ENCODE assay signal across 25 cellular contexts in the genomic region with DNA sequence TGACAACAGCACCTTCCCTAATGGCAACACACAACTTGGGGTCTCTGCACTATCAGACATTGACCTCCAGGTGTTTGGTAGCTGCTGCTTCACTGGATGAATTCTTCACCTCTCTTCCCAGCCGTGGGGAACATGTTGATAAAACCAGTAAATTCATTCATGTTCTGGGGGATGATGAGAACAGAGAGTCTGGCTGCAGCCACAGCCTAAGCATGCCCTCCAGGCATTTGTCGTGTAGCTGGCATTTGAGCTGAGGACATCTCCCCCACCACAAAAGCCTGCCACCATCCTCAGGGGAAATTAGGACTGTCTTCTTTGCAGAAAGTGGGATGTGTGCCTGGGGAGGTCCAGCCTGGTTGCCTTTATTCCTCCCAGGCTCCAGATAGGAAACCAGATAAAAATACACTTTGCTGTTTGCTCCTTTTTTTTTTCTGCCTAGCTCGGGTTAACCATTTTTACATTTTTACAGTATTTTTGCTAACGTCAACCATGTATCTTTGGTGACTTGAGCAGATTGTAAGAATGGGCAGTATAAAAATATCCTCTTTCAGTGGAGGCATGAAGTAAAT.
"Had no signal": no experiment of that assay in that cellular context is flagged by ENCODE, and none has a peak within 500 bp of the region (broad histone marks: within the 10 kb centered on the region; RNA-seq: fewer than 3 reads in every experiment).

No MANE protein-coding gene starts in this region.

- H3K27me3 ChIP-seq: colonic mucosa, ovary, right lobe of liver had no signal

- H3K27ac ChIP-seq: colonic mucosa, ovary, psoas muscle, right lobe of liver, stomach had no signal

- H3K9me3 ChIP-seq: colonic mucosa, mucosa of descending colon, ovary, psoas muscle, right lobe of liver, stomach had no signal

- H3K4me3 Mint-ChIP-seq: activated CD4-positive, alpha-beta T cell treated with anti-CD3 and anti-CD28 coated beads for 36 hours; activated naive CD8-positive, alpha-beta T cell treated with anti-CD3 and anti-CD28 coated beads, Interleukin-2, amount 10 ng/mL, durations not matched to agents 7 days and 5 days; central memory CD8-positive, alpha-beta T cell; memory B cell; naive B cell; stimulated activated effector memory CD8-positive, alpha-beta T cell treated with anti-CD3 and anti-CD28 coated beads, Interleukin-12 subunit alpha, Interleukin-12 subunit beta, amount 100 ng/mL, for 72 hours; T-helper 2 cell treated with Interferon-gamma antibody and Interleukin-4, amounts not matched to agents 5 μg/mL and 100 μg/mL, for 36 hours; WTC11 had no signal

- H3K36me3 Mint-ChIP-seq: activated naive CD8-positive, alpha-beta T cell treated with anti-CD3 and anti-CD28 coated beads, Interleukin-2, amount 10 ng/mL, durations not matched to agents 7 days and 5 days; naive B cell; stimulated activated effector memory CD8-positive, alpha-beta T cell treated with anti-CD3 and anti-CD28 coated beads, Interleukin-12 subunit alpha, Interleukin-12 subunit beta, amount 100 ng/mL, for 72 hours had no signal

- H3K27ac Mint-ChIP-seq: activated CD4-positive, alpha-beta T cell treated with anti-CD3 and anti-CD28 coated beads for 36 hours; activated naive CD8-positive, alpha-beta T cell treated with anti-CD3 and anti-CD28 coated beads, Interleukin-2, amount 10 ng/mL, durations not matched to agents 7 days and 5 days; activated T-helper 2 cell treated with anti-CD3 and anti-CD28 coated beads, Interferon-gamma antibody, Interleukin-2, Interleukin-4, amounts not matched to agents 10 μg/mL and 5 μg/mL and 100 μg/mL, durations not matched to agents 14 hours and 24 hours and 36 hours; memory B cell; stimulated activated effector memory CD8-positive, alpha-beta T cell treated with anti-CD3 and anti-CD28 coated beads, Interleukin-12 subunit alpha, Interleukin-12 subunit beta, amount 100 ng/mL, for 72 hours; T-helper 2 cell treated with Interferon-gamma antibody and Interleukin-4, amounts not matched to agents 5 μg/mL and 100 μg/mL, for 36 hours; WTC11 had no signal

- H3K4me3 ChIP-seq: colonic mucosa, mucosa of descending colon, ovary, psoas muscle, right lobe of liver, stomach had no signal

- H3K4me1 ChIP-seq: colonic mucosa, psoas muscle, right lobe of liver, stomach had no signal

- H3K36me3 ChIP-seq: colonic mucosa, ovary, right lobe of liver, stomach had no signal

- ATAC-seq: activated CD4-positive, alpha-beta T cell treated with anti-CD3 and anti-CD28 coated beads for 36 hours; left ventricle myocardium superior; mucosa of descending colon; stimulated activated effector memory CD8-positive, alpha-beta T cell treated with anti-CD3 and anti-CD28 coated beads, Interleukin-12 subunit alpha, Interleukin-12 subunit beta, amount 100 ng/mL, for 72 hours; WTC11 had no signal

- DNase-seq: activated CD4-positive, alpha-beta T cell treated with anti-CD3 and anti-CD28 coated beads for 36 hours; activated CD4-positive, alpha-beta T cell treated with anti-CD3 and anti-CD28 coated beads, Interleukin-2, amount 50 U/mL, for 48 hours; activated naive CD4-positive, alpha-beta T cell treated with Interleukin-2 at 50 U/mL for 16 hours; activated naive CD8-positive, alpha-beta T cell treated with anti-CD3 and anti-CD28 coated beads, Interleukin-2, amount 10 ng/mL, durations not matched to agents 7 days and 5 days; colonic mucosa; foreskin melanocyte; head of caudate nucleus; kidney glomerular epithelial cell; left ventricle myocardium superior; mucosa of descending colon; naive B cell; ovary; right lobe of liver; small intestine; stimulated activated CD4-positive, alpha-beta T cell treated with anti-CD3 and anti-CD28 coated beads, Interleukin-15, amount 100 ng/mL, for 24 hours; stimulated activated CD4-positive, alpha-beta T cell treated with anti-CD3 and anti-CD28 coated beads, Interleukin-2, amount 100 ng/mL, for 48 hours; stomach; trophoblast cell had no signal

- H3K4me1 Mint-ChIP-seq: activated CD4-positive, alpha-beta T cell treated with anti-CD3 and anti-CD28 coated beads for 36 hours; activated naive CD8-positive, alpha-beta T cell treated with anti-CD3 and anti-CD28 coated beads, Interleukin-2, amount 10 ng/mL, durations not matched to agents 7 days and 5 days; central memory CD8-positive, alpha-beta T cell; memory B cell; naive B cell; stimulated activated effector memory CD8-positive, alpha-beta T cell treated with anti-CD3 and anti-CD28 coated beads, Interleukin-12 subunit alpha, Interleukin-12 subunit beta, amount 100 ng/mL, for 72 hours had no signal

- H3K27me3 Mint-ChIP-seq: activated CD4-positive, alpha-beta T cell treated with anti-CD3 and anti-CD28 coated beads for 36 hours; central memory CD8-positive, alpha-beta T cell had no signal

- H3K9me3 Mint-ChIP-seq: activated naive CD8-positive, alpha-beta T cell treated with anti-CD3 and anti-CD28 coated beads, Interleukin-2, amount 10 ng/mL, durations not matched to agents 7 days and 5 days; central memory CD8-positive, alpha-beta T cell; T-helper 2 cell treated with Interferon-gamma antibody and Interleukin-4, amounts not matched to agents 5 μg/mL and 100 μg/mL, for 36 hours had no signal
